In genomic region chr1:243264718-243265117, GRCh38 we compare ENCODE assay signal across 8 cellular contexts. TPM values are rescaled to one million over a fixed set of nuclear protein-coding genes. Genes with fewer than 3 reads are reported as not detected.
DNase-seq lines count a peak whose midpoint lies in the region; ATAC-seq, FAIRE-seq and TF ChIP-seq lines count a peak whose summit lies in the region.

No MANE protein-coding gene starts in this region.

- H3K9me3 Mint-ChIP-seq in activated naive CD8-positive, alpha-beta T cell treated with anti-CD3 and anti-CD28 coated beads for 36 hours, result no peaks in the 10 kb centered on the region

- peaks cover 4% of the 10 kb centered on the region for H3K36me3 ChIP-seq in osteoblast (ENCODE audit: insufficient read depth, low read length)
- H3K36me3 ChIP-seq in neuronal stem cell (replicated peaks in 1 of 2; ENCODE audit: control insufficient read depth in 2 of 2, insufficient read depth in 2 of 2, low read length in 2 of 2), result no peaks in the 10 kb centered on the region

- H2AFZ ChIP-seq in osteoblast (ENCODE audit: low read length), result no peak overlapping the region
- H2AFZ ChIP-seq in neuronal stem cell (ENCODE audit: low read length), result no peak overlapping the region

- no peak overlapping the region for H3K23ac ChIP-seq in neuronal stem cell (ENCODE audit: low read depth, low read length, poor library complexity)

- peak overlapping the region in 48 of 59 donors; percentile 9 to 83 (median 63) for H3K27ac ChIP-seq in dorsolateral prefrontal cortex
- peak overlapping the region; percentile 71 for H3K27ac ChIP-seq in osteoblast (ENCODE audit: low read depth, low read length)
- H3K27ac ChIP-seq in neuronal stem cell (replicated peaks; ENCODE audit: low read length), result no peak overlapping the region

- peaks cover 35% of the 10 kb centered on the region for H3K4me1 Mint-ChIP-seq in activated naive CD8-positive, alpha-beta T cell treated with anti-CD3 and anti-CD28 coated beads for 36 hours

- ATAC-seq in HG03095 (IDR thresholded peaks at IDR 0.05; ENCODE audit: unreplicated experiment), result no peak

- peaks cover 56% of the 10 kb centered on the region for H3K4me1 ChIP-seq in osteoblast (ENCODE audit: insufficient read depth, low read length)
- peaks cover 0 to 5% of the 10 kb centered on the region in 2 donors for H3K4me1 ChIP-seq in neuronal stem cell (ENCODE audit: control insufficient read depth in 2 of 2, insufficient read depth in 1 of 2, low read depth in 1 of 2, low read length in 2 of 2)

- H3K27me3 ChIP-seq in dorsolateral prefrontal cortex (no peaks in the 10 kb centered on the region), osteoblast (ENCODE audit: insufficient read depth, low read length) (no peaks in the 10 kb centered on the region), neuronal stem cell (ENCODE audit: control insufficient read depth in 3 of 3, insufficient read depth in 3 of 3, low read depth in 1 of 3, low read length in 3 of 3) (no peaks in the 10 kb centered on the region)

- no peak overlapping the region for H2AK5ac ChIP-seq in neuronal stem cell (ENCODE audit: low read depth, low read length)

- H3K79me1 ChIP-seq in neuronal stem cell (ENCODE audit: low read depth, low read length), result no peaks in the 10 kb centered on the region

- TF ChIP-seq CTCF in dorsolateral prefrontal cortex (IDR thresholded peaks at IDR 0.05 in 54 of 56, conservative IDR thresholded peaks at IDR 0.05 in 2 of 56; ENCODE audit: low read depth in 1 of 56, partially characterized antibody in 56 of 56) (no peak), osteoblast (IDR thresholded peaks at IDR 0.05; ENCODE audit: extremely low read depth, low read depth, low read length) (no peak)

- intact Hi-C loops in dorsolateral prefrontal cortex (cut with DNase I), result no loop called here

- no peak overlapping the region for H3K14ac ChIP-seq in neuronal stem cell (ENCODE audit: low read length)

- H4K8ac ChIP-seq in neuronal stem cell (ENCODE audit: low read depth, low read length), result no peak overlapping the region

- H3K9me3 ChIP-seq in osteoblast (ENCODE audit: low read depth, low read length), result no peaks in the 10 kb centered on the region
- peaks cover 0 to 7% of the 10 kb centered on the region in 2 donors for H3K9me3 ChIP-seq in neuronal stem cell (replicated peaks in 1 of 2; ENCODE audit: control insufficient read depth in 2 of 2, insufficient read depth in 1 of 2, low read depth in 1 of 2, low read length in 2 of 2)

- H2BK15ac ChIP-seq in neuronal stem cell (ENCODE audit: low read length), result no peak overlapping the region

- DNase-seq in GM12892 (ENCODE audit: insufficient read length), result no peak
- DNase-seq in NCI-H82 (lab: John Stamatoyannopoulos, UW), result peak; percentile 86
- no peak for DNase-seq in dorsolateral prefrontal cortex
- DNase-seq in osteoblast (ENCODE audit: insufficient read length, low spot score, missing footprints), result peak; percentile 25
- DNase-seq in activated naive CD8-positive, alpha-beta T cell treated with anti-CD3 and anti-CD28 coated beads for 36 hours, result no peak
- DNase-seq in NCI-H1048 (lab: John Stamatoyannopoulos, UW), result no peak
- no peak for DNase-seq in neuronal stem cell (ENCODE audit: low spot score)

- no peaks in the 10 kb centered on the region for H4K20me1 ChIP-seq in osteoblast (ENCODE audit: insufficient read depth, low read length)

- no peak overlapping the region for H3K27ac Mint-ChIP-seq in activated naive CD8-positive, alpha-beta T cell treated with anti-CD3 and anti-CD28 coated beads for 36 hours

- no peak overlapping the region for H2BK120ac ChIP-seq in neuronal stem cell (ENCODE audit: low read depth, low read length)

- no peak overlapping the region for H3K4ac ChIP-seq in neuronal stem cell (ENCODE audit: low read length)

- H3K4me3 ChIP-seq in dorsolateral prefrontal cortex (peak overlapping the region in 1 of 59 donors; percentile 4), osteoblast (ENCODE audit: insufficient read depth, low read length) (no peak overlapping the region), neuronal stem cell (ENCODE audit: low read length in 2 of 2) (no peak overlapping the region)

- H3K4me2 ChIP-seq in osteoblast (ENCODE audit: insufficient read depth, low read length), result peak overlapping the region; percentile 56
- no peak overlapping the region for H3K4me2 ChIP-seq in neuronal stem cell (ENCODE audit: insufficient read depth, low read length, poor library complexity, severe bottlenecking)

- H4K91ac ChIP-seq in neuronal stem cell (ENCODE audit: low read depth, low read length, poor library complexity), result no peak overlapping the region

- H3K18ac ChIP-seq in neuronal stem cell (ENCODE audit: low read length), result no peak overlapping the region

- no peak overlapping the region for H2BK12ac ChIP-seq in neuronal stem cell (ENCODE audit: low read length)

- TF ChIP-seq POLR2A in GM12892 (IDR thresholded peaks at IDR 0.05; ENCODE audit: low read depth, low read length), result no peak

- no peaks in the 10 kb centered on the region for H3K27me3 Mint-ChIP-seq in activated naive CD8-positive, alpha-beta T cell treated with anti-CD3 and anti-CD28 coated beads for 36 hours

- WGBS in neuronal stem cell (ENCODE audit: extremely low coverage in 2 of 2, insufficient read length in 2 of 2, insufficient replicate concordance in 1 of 2), 2 donors, result no CpG with 5 or more reads among the region's 2 CpGs

- H3K79me2 ChIP-seq in osteoblast (ENCODE audit: insufficient read depth, low read length), result peaks cover 57% of the 10 kb centered on the region

- H3K4me3 Mint-ChIP-seq in activated naive CD8-positive, alpha-beta T cell treated with anti-CD3 and anti-CD28 coated beads for 36 hours, result no peak overlapping the region

- no peak overlapping the region for H3K9ac ChIP-seq in neuronal stem cell (ENCODE audit: low read depth, low read length, poor library complexity)

- peak; percentile 5 for FAIRE-seq in GM12892 (lab: Jason Lieb, UNC)

- no peak overlapping the region for H2BK5ac ChIP-seq in neuronal stem cell (ENCODE audit: low read length)

- H3K36me3 Mint-ChIP-seq in activated naive CD8-positive, alpha-beta T cell treated with anti-CD3 and anti-CD28 coated beads for 36 hours, result peaks cover 9% of the 10 kb centered on the region

RNA-seq across cellular contexts. Expression of gene SDCCAG8, which starts 8.9 kb away (rescaled TPM):
- polyA plus RNA-seq in GM12892 (2012; ENCODE audit: missing spikeins), result 21.1 TPM
- total RNA-seq in dorsolateral prefrontal cortex (100 to 1,000 TPM in 15 of 120 experiments, 10 to 100 TPM in 105; 60.3 to 122 (median 85.0) TPM), osteoblast (42.7 and 63.9 TPM in 2 replicates)
- 10 to 100 TPM; 24.2 to 24.7 TPM for total RNA-seq in activated naive CD8-positive, alpha-beta T cell treated with anti-CD3 and anti-CD28 coated beads for 36 hours
- 16.0 TPM for polyA plus RNA-seq in neuronal stem cell (2013, experiment 1 of 2)
- polyA plus RNA-seq in neuronal stem cell (2013, experiment 2 of 2), result 15.2 TPM

RNA-seq across cellular contexts. Expression of gene CEP170, which starts 9.6 kb away (rescaled TPM):
- polyA plus RNA-seq in GM12892 (2012; ENCODE audit: missing spikeins), result 33.4 TPM
- total RNA-seq in dorsolateral prefrontal cortex (100 to 1,000 TPM; 123 to 223 (median 176) TPM), osteoblast (90.5 and 102 TPM in 2 replicates)
- 10 to 100 TPM; 44.3 to 47.4 TPM for total RNA-seq in activated naive CD8-positive, alpha-beta T cell treated with anti-CD3 and anti-CD28 coated beads for 36 hours
- polyA plus RNA-seq in neuronal stem cell (2013, experiment 1 of 2), result 80.0 TPM
- 83.8 TPM for polyA plus RNA-seq in neuronal stem cell (2013, experiment 2 of 2)

Comparison
In these comparisons a context has a peak if more than half of its experiments do, and no peak if none do; other contexts are left out.
1. DNase-seq: peak in NCI-H82 (single experiment) and osteoblast (single experiment); none in GM12892 (single experiment), dorsolateral prefrontal cortex (0 of 10), activated naive CD8-positive, alpha-beta T cell treated with anti-CD3 and anti-CD28 coated beads for 36 hours (single experiment), NCI-H1048 (single experiment) and neuronal stem cell (single experiment).